1 cellular context compared by ENCODE assay signal in the genomic region with DNA sequence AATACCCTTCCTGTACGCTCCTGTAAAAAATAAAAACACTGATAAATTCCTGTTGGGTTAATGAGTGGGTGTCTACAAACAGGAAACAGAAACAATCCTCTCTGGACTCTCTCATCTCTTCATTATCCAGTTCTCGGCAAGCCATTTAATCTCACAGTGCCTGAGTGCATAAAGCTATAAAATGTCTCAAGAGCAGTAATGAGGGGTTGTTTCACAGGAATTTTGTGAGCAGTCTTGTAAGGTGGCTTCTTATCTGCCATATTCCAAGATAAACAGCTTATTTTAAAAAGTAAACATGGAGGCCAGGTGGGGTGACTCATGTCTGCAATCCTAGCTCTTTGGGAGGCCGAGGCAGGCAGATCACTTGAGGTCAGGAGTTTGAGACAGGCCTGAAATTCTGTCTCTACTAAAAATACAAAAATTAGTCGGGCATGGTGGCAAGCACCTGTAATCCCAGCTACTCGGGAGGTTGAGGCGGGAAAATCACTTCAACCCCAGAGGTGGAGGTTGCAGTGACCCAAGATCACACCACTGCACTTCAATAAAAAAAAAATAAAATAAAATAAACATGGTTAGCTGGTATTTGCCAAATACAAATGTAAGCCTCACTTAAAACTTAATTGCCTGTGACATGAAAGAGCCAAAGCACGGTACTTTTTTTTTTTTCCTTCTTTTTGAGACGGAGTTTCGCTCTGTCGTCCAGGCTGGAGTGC.
A peak's percentile ranks its signal among the peaks of the same experiment; 100 is the strongest.
TF ChIP-seq lines count a peak whose summit lies in the region.

No MANE protein-coding gene starts in this region.

TF ChIP-seq in HepG2, 621 proteins besides CTCF, POLR2A, EP300 and RAD21 (continued from another document):
- peak; percentile 42; the same call in 1 of the 2 replicates for TF ChIP-seq FOXK1 (CRISPR knock-in tag; IDR thresholded peaks at IDR 0.05; ENCODE audit: borderline replicate concordance, low read depth)
- TF ChIP-seq RXRB (CRISPR knock-in tag; IDR thresholded peaks at IDR 0.05; ENCODE audit: borderline replicate concordance), result 0 out of 2 replicates have a peak, but pooled peaks have one; percentile 27
- no peak for TF ChIP-seq ZNF558 (CRISPR knock-in tag; IDR thresholded peaks at IDR 0.05; ENCODE audit: borderline replicate concordance)
- peak; percentile 75 for TF ChIP-seq FOXA3 (CRISPR knock-in tag; IDR thresholded peaks at IDR 0.05)
- TF ChIP-seq, protein P1, sequence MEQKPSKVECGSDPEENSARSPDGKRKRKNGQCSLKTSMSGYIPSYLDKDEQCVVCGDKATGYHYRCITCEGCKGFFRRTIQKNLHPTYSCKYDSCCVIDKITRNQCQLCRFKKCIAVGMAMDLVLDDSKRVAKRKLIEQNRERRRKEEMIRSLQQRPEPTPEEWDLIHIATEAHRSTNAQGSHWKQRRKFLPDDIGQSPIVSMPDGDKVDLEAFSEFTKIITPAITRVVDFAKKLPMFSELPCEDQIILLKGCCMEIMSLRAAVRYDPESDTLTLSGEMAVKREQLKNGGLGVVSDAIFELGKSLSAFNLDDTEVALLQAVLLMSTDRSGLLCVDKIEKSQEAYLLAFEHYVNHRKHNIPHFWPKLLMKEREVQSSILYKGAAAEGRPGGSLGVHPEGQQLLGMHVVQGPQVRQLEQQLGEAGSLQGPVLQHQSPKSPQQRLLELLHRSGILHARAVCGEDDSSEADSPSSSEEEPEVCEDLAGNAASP (CRISPR knock-in tag; IDR thresholded peaks at IDR 0.05; ENCODE audit: borderline replicate concordance), result peak; percentile 69; the same call in 1 of the 2 replicates
- no peak for TF ChIP-seq FOXP1 (IDR thresholded peaks at IDR 0.05)
- peak; percentile 42; the same call in 1 of the 2 replicates for TF ChIP-seq FOXP1 (CRISPR knock-in tag; IDR thresholded peaks at IDR 0.05)
- TF ChIP-seq MAFG (CRISPR knock-in tag; IDR thresholded peaks at IDR 0.05), result no peak
- no peak for TF ChIP-seq MBD4 (IDR thresholded peaks at IDR 0.05; ENCODE audit: borderline replicate concordance, low read length)
- TF ChIP-seq SOX5 (CRISPR knock-in tag; IDR thresholded peaks at IDR 0.05; ENCODE audit: borderline replicate concordance), result peak; percentile 16; the same call in 1 of the 2 replicates
- TF ChIP-seq MAFK (conservative IDR thresholded peaks at IDR 0.05 in 1 of 2, IDR thresholded peaks at IDR 0.05 in 1 of 2; ENCODE audit: low read length in 2 of 2), result no peak
- TF ChIP-seq HIVEP1 (CRISPR knock-in tag; IDR thresholded peaks at IDR 0.05), result no peak
- TF ChIP-seq FOSL2 (CRISPR knock-in tag; IDR thresholded peaks at IDR 0.05), result peak; percentile 89
- TF ChIP-seq, protein P2, sequence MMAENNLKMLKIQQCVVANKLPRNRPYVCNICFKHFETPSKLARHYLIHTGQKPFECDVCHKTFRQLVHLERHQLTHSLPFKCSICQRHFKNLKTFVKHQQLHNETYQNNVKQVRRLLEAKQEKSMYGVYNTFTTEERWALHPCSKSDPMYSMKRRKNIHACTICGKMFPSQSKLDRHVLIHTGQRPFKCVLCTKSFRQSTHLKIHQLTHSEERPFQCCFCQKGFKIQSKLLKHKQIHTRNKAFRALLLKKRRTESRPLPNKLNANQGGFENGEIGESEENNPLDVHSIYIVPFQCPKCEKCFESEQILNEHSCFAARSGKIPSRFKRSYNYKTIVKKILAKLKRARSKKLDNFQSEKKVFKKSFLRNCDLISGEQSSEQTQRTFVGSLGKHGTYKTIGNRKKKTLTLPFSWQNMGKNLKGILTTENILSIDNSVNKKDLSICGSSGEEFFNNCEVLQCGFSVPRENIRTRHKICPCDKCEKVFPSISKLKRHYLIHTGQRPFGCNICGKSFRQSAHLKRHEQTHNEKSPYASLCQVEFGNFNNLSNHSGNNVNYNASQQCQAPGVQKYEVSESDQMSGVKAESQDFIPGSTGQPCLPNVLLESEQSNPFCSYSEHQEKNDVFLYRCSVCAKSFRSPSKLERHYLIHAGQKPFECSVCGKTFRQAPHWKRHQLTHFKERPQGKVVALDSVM (CRISPR knock-in tag; IDR thresholded peaks at IDR 0.05), result 0 out of 2 replicates have a peak, but pooled peaks have one; percentile 18
- TF ChIP-seq FOXA1 (IDR thresholded peaks at IDR 0.05), result no peak
- TF ChIP-seq FOXA1 (CRISPR knock-in tag; IDR thresholded peaks at IDR 0.05), result peak; percentile 37
